23 cellular contexts compared by ENCODE assay signal in the genomic region with DNA sequence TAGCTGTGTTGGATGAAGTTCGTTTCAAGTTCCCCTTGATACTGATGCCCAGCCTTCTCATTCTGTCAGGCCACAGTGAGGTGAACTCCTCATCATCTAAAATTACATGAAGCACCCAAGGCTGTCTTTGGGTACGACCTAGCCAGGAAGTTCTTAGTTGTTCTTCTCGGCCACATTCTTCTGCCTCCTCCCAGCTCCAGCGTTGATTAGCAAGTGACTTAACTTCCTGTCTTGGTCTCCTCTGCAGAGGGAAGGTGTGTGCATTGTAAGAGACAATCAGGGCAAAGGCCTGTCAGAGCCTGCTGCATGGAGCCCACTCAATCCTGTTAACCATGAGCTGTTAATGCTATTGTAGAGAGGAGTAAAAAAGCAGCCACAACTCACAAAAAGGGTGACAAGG. TPM values are rescaled to one million over a fixed set of nuclear protein-coding genes. Genes with fewer than 3 reads are reported as not detected.
"Had no signal": no experiment of that assay in that cellular context is flagged by ENCODE, and none has a peak within 500 bp of the region (broad histone marks: within the 10 kb centered on the region; RNA-seq: fewer than 3 reads in every experiment).

No MANE protein-coding gene starts in this region.

- H3K27ac Mint-ChIP-seq: naive thymus-derived CD4-positive, alpha-beta T cell had no signal

- H3K9me3 ChIP-seq: sigmoid colon, thoracic aorta had no signal

- ATAC-seq: left colon; left ventricle myocardium superior; naive thymus-derived CD4-positive, alpha-beta T cell had no signal

- H3K27ac ChIP-seq: dorsolateral prefrontal cortex, hepatocyte, right atrium auricular region, sigmoid colon, skin epidermis, stomach, thoracic aorta, transverse colon had no signal

- H3K4me1 ChIP-seq: right atrium auricular region, transverse colon had no signal

- H2AFZ ChIP-seq: hepatocyte had no signal

- DNase-seq: cortex of kidney; dorsolateral prefrontal cortex; effector CD8-positive, alpha-beta T cell; foreskin melanocyte; head of caudate nucleus; left colon; left ventricle myocardium superior; naive thymus-derived CD4-positive, alpha-beta T cell; posterior cingulate gyrus; sigmoid colon; stimulated activated CD4-positive, alpha-beta T cell treated with anti-CD3 and anti-CD28 coated beads, Interleukin-2, amount 100 ng/mL, for 24 hours; stimulated activated CD4-positive, alpha-beta T cell treated with anti-CD3 and anti-CD28 coated beads, Interleukin-4, amount 100 ng/mL, for 4 hours; stimulated activated naive CD4-positive, alpha-beta T cell; stomach; substantia nigra; transverse colon had no signal

- H3K27me3 ChIP-seq: hepatocyte, right atrium auricular region, sigmoid colon, transverse colon had no signal

- H3K36me3 ChIP-seq: right atrium auricular region, sigmoid colon, stomach, thoracic aorta, transverse colon had no signal

- H3K79me2 ChIP-seq: hepatocyte had no signal

- H3K4me3 ChIP-seq: dorsolateral prefrontal cortex, hepatocyte, right atrium auricular region, sigmoid colon, skin epidermis, stomach, thoracic aorta, transverse colon had no signal

- H3K4me3 Mint-ChIP-seq: naive thymus-derived CD4-positive, alpha-beta T cell; neural crest cell had no signal

- H3K4me2 ChIP-seq: hepatocyte had no signal

RNA-seq across cellular contexts. Expression of gene CPXM2, which starts 43.2 kb away (rescaled TPM):
- total RNA-seq: mononuclear cell; naive thymus-derived CD4-positive, alpha-beta T cell; neural crest cell; osteocyte had no signal
